ENCODE assay signal across 1 cellular context in genomic region chr4:80070880-80071620, GRCh38.
TF ChIP-seq lines count a peak whose summit lies in the region.

No MANE protein-coding gene starts in this region.

TF ChIP-seq in HCT116, 20 proteins besides CTCF, POLR2A, EP300 and RAD21 (continued from another document):
- no peak for TF ChIP-seq REST (IDR thresholded peaks at IDR 0.05; ENCODE audit: low read depth)
- no peak for TF ChIP-seq ELF1 (IDR thresholded peaks at IDR 0.05; ENCODE audit: borderline replicate concordance, low read depth)
